Comparison of ENCODE assay signal across 16 cellular contexts in the genomic region with DNA sequence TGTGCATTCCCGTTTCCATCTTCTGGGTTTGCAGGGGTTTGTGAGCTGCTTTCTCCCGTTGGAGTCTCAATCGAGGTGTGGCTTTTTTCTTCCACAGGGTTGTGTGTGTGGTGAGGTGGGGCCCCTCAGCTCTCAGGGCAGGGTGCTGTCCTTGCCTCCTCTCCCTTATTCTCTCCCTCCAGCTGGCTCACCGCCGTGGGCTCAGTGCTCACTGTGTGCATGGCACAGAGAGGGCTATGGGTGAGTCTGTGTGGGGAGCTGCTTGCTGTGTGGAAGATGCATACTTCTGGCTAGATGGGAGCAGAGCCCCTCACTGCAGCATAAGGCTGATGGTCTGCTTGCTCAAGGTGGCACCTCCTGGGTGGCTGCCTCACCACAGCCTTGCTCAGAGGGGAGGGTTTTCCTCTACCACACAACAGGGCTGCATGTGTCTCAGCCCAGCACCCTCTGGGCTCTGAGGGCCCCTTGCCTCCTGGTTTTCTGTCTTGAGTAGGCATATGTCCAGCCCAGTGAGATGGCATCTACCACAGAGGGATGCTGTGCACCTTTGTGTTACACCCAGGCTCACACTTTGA.
"Had no signal": no experiment of that assay in that cellular context is flagged by ENCODE, and none has a peak within 500 bp of the region (broad histone marks: within the 10 kb centered on the region; RNA-seq: fewer than 3 reads in every experiment).

No MANE protein-coding gene starts in this region.

- H3K27me3 Mint-ChIP-seq: stimulated activated naive B cell treated with anti-CD40 and anti-IgM and Interleukin-4, amounts not matched to agents 10 μg/mL and 1 μg/mL and 100 μg/mL, for 72 hours had no signal

- H3K9ac ChIP-seq: neural progenitor cell, parathyroid adenoma had no signal

- DNase-seq: cortex of kidney; dorsolateral prefrontal cortex; effector CD8-positive, alpha-beta T cell; glutamatergic neuron; left colon; mucosa of descending colon; natural killer cell; occipital lobe; right lobe of liver; stimulated activated CD4-positive, alpha-beta T cell treated with anti-CD3 and anti-CD28 coated beads, Interleukin-4, amount 100 ng/mL, for 1 hour; stimulated activated naive B cell treated with anti-CD40 and anti-IgM and Interleukin-4, amounts not matched to agents 10 μg/mL and 1 μg/mL and 100 μg/mL, for 72 hours; trophoblast cell had no signal

- H3K9me3 ChIP-seq: mucosa of descending colon, prostate gland, right lobe of liver had no signal

- H3K4me1 Mint-ChIP-seq: central memory CD8-positive, alpha-beta T cell; natural killer cell; stimulated activated naive B cell treated with anti-CD40 and anti-IgM and Interleukin-4, amounts not matched to agents 10 μg/mL and 1 μg/mL and 100 μg/mL, for 72 hours had no signal

- H3K4me2 ChIP-seq: neural progenitor cell had no signal

- H3K27me3 ChIP-seq: neural progenitor cell, right lobe of liver had no signal

- H3K4me1 ChIP-seq: neural progenitor cell, parathyroid adenoma, prostate gland, right lobe of liver had no signal

- H3K4me3 ChIP-seq: dorsolateral prefrontal cortex, mucosa of descending colon, neural progenitor cell, prostate gland, right lobe of liver had no signal

- H3K36me3 ChIP-seq: neural progenitor cell, prostate gland, right lobe of liver had no signal

- H3K9me3 Mint-ChIP-seq: central memory CD8-positive, alpha-beta T cell; natural killer cell; neural progenitor cell had no signal

- H3K4me3 Mint-ChIP-seq: central memory CD8-positive, alpha-beta T cell; natural killer cell; stimulated activated naive B cell treated with anti-CD40 and anti-IgM and Interleukin-4, amounts not matched to agents 10 μg/mL and 1 μg/mL and 100 μg/mL, for 72 hours had no signal

- H3K27ac Mint-ChIP-seq: natural killer cell; neural progenitor cell; stimulated activated naive B cell treated with anti-CD40 and anti-IgM and Interleukin-4, amounts not matched to agents 10 μg/mL and 1 μg/mL and 100 μg/mL, for 72 hours had no signal

- H2AFZ ChIP-seq: neural progenitor cell, parathyroid adenoma had no signal

- H3K36me3 Mint-ChIP-seq: natural killer cell; neural progenitor cell; stimulated activated naive B cell treated with anti-CD40 and anti-IgM and Interleukin-4, amounts not matched to agents 10 μg/mL and 1 μg/mL and 100 μg/mL, for 72 hours had no signal

- H3K79me2 ChIP-seq: parathyroid adenoma had no signal

- ATAC-seq: left colon, mucosa of descending colon, right lobe of liver had no signal

- H3K27ac ChIP-seq: dorsolateral prefrontal cortex, neural progenitor cell, parathyroid adenoma, prostate gland, right lobe of liver had no signal
